Comparison of ENCODE assay signal across 23 cellular contexts in genomic region chr9:137116728-137117127, GRCh38. TPM values are rescaled to one million over a fixed set of nuclear protein-coding genes. Genes with fewer than 3 reads are reported as not detected.
DNase-seq lines count a peak whose midpoint lies in the region; ATAC-seq, FAIRE-seq and TF ChIP-seq lines count a peak whose summit lies in the region.
"Had no signal": no experiment of that assay in that cellular context is flagged by ENCODE, and none has a peak within 500 bp of the region (broad histone marks: within the 10 kb centered on the region; RNA-seq: fewer than 3 reads in every experiment).

No MANE protein-coding gene starts in this region.

- no peaks in the 10 kb centered on the region for H3K27me3 ChIP-seq in CD4-positive, CD25-positive, alpha-beta regulatory T cell (ENCODE audit: control insufficient read depth, insufficient read depth, low read length)
- H3K27me3 ChIP-seq in cardiac muscle cell (peaks cover 6% of the 10 kb centered on the region), neural progenitor cell (peaks cover 59% of the 10 kb centered on the region), pancreas (no peaks in the 10 kb centered on the region), upper lobe of right lung (no peaks in the 10 kb centered on the region)

- no peak for TF ChIP-seq CTCF in cardiac muscle cell (IDR thresholded peaks at IDR 0.05; ENCODE audit: low read depth, low read length)
- TF ChIP-seq CTCF in neural progenitor cell (IDR thresholded peaks at IDR 0.05), result no peak
- TF ChIP-seq CTCF in pancreas (IDR thresholded peaks at IDR 0.05), result no peak
- TF ChIP-seq CTCF in progenitor cell of endocrine pancreas (IDR thresholded peaks at IDR 0.05; ENCODE audit: unreplicated experiment), result no peak
- no peak for TF ChIP-seq CTCF in upper lobe of right lung (IDR thresholded peaks at IDR 0.05)

- H3K4me3 Mint-ChIP-seq in CD4-positive, CD25-positive, alpha-beta regulatory T cell, result peak overlapping the region; percentile 44 to 68 (median 52)
- peak overlapping the region; percentile 63 for H3K4me3 Mint-ChIP-seq in neural progenitor cell
- H3K4me3 Mint-ChIP-seq in progenitor cell of endocrine pancreas (ENCODE audit: low read depth), result no peak overlapping the region
- H3K4me3 Mint-ChIP-seq: activated naive CD8-positive, alpha-beta T cell treated with anti-CD3 and anti-CD28 coated beads, Interleukin-2, amount 10 ng/mL, durations not matched to agents 7 days and 5 days; WTC11 had no signal

- FAIRE-seq in pancreas (lab: Jason Lieb, UNC), result no peak
- FAIRE-seq: bronchial epithelial cell, small intestine had no signal

- peaks cover 15% of the 10 kb centered on the region for H3K4me1 ChIP-seq in CD4-positive, CD25-positive, alpha-beta regulatory T cell (ENCODE audit: control insufficient read depth, insufficient read depth, low read length, poor library complexity, severe bottlenecking)
- H3K4me1 ChIP-seq in cardiac muscle cell (ENCODE audit: low read depth) (peaks cover 29% of the 10 kb centered on the region), neural progenitor cell (peaks cover 8% of the 10 kb centered on the region), pancreas (peaks cover 0 to 4% (median 0%) of the 10 kb centered on the region in 3 donors), upper lobe of right lung (peaks cover 7% of the 10 kb centered on the region)

- no peak overlapping the region for H2AFZ ChIP-seq in neural progenitor cell (replicated peaks)
- H2AFZ ChIP-seq: parathyroid adenoma had no signal

- H3K4me2 ChIP-seq in neural progenitor cell, result no peak overlapping the region

- no peak for DNase-seq in CD4-positive, CD25-positive, alpha-beta regulatory T cell
- DNase-seq in SK-N-MC (ENCODE audit: low read depth, low spot score) (no peak), cardiac muscle cell (ENCODE audit: low read depth in 1 of 2, low spot score in 1 of 2) (peak; percentile 57 to 64), neural progenitor cell (ENCODE audit: low spot score) (no peak), pancreas (no peak), GOT3 (lab: John Stamatoyannopoulos, UW) (no peak), progenitor cell of endocrine pancreas (ENCODE audit: low spot score, unreplicated experiment) (no peak), upper lobe of right lung (no peak)
- DNase-seq: activated naive CD8-positive, alpha-beta T cell treated with anti-CD3 and anti-CD28 coated beads, Interleukin-2, amount 10 ng/mL, durations not matched to agents 7 days and 5 days; KBM-7; lower lobe of right lung; NCI-H748 treated with DMSO at 0.1 percent for 48 hours; small intestine; stimulated activated CD4-positive, alpha-beta T cell treated with anti-CD3 and anti-CD28 coated beads, Interleukin-4, amount 100 ng/mL, for 4 hours; T-helper 2 cell had no signal

- H3K36me3 Mint-ChIP-seq in CD4-positive, CD25-positive, alpha-beta regulatory T cell, result no peaks in the 10 kb centered on the region
- H3K36me3 Mint-ChIP-seq in neural progenitor cell (no peaks in the 10 kb centered on the region), progenitor cell of endocrine pancreas (ENCODE audit: insufficient read depth) (peaks cover 1% of the 10 kb centered on the region)
- H3K36me3 Mint-ChIP-seq: activated naive CD8-positive, alpha-beta T cell treated with anti-CD3 and anti-CD28 coated beads, Interleukin-2, amount 10 ng/mL, durations not matched to agents 7 days and 5 days; WTC11 had no signal

- H3K36me3 ChIP-seq in CD4-positive, CD25-positive, alpha-beta regulatory T cell (ENCODE audit: control insufficient read depth, insufficient read depth, low read length), result no peaks in the 10 kb centered on the region
- H3K36me3 ChIP-seq in SK-N-MC (ENCODE audit: insufficient read depth, low read length), result peaks cover 9% of the 10 kb centered on the region; the same call in 1 of the 2 replicates
- H3K36me3 ChIP-seq in cardiac muscle cell, result no peaks in the 10 kb centered on the region
- no peaks in the 10 kb centered on the region for H3K36me3 ChIP-seq in neural progenitor cell
- peaks cover 0 to 9% (median 0%) of the 10 kb centered on the region in 3 donors for H3K36me3 ChIP-seq in pancreas
- H3K36me3 ChIP-seq in upper lobe of right lung, result peaks cover 7% of the 10 kb centered on the region
- H3K36me3 ChIP-seq: SJCRH30 had no signal

- H3K9ac ChIP-seq in SK-N-MC (ENCODE audit: insufficient read length) (no peak overlapping the region), neural progenitor cell (no peak overlapping the region)
- H3K9ac ChIP-seq: parathyroid adenoma had no signal

- no peaks in the 10 kb centered on the region for H3K9me3 Mint-ChIP-seq in CD4-positive, CD25-positive, alpha-beta regulatory T cell
- H3K9me3 Mint-ChIP-seq in neural progenitor cell (no peaks in the 10 kb centered on the region), progenitor cell of endocrine pancreas (ENCODE audit: low read depth) (no peaks in the 10 kb centered on the region)
- H3K9me3 Mint-ChIP-seq: activated naive CD8-positive, alpha-beta T cell treated with anti-CD3 and anti-CD28 coated beads, Interleukin-2, amount 10 ng/mL, durations not matched to agents 7 days and 5 days had no signal

- ATAC-seq in CD4-positive, CD25-positive, alpha-beta regulatory T cell (ENCODE audit: low read depth in 2 of 2), result no peak
- ATAC-seq in pancreas, result no peak
- ATAC-seq in upper lobe of right lung, result no peak
- ATAC-seq: esophagus mucosa, lower lobe of right lung, WTC11 had no signal

- no peak overlapping the region for H3K27ac Mint-ChIP-seq in CD4-positive, CD25-positive, alpha-beta regulatory T cell
- H3K27ac Mint-ChIP-seq in neural progenitor cell (no peak overlapping the region), progenitor cell of endocrine pancreas (no peak overlapping the region)
- H3K27ac Mint-ChIP-seq: activated naive CD8-positive, alpha-beta T cell treated with anti-CD3 and anti-CD28 coated beads, Interleukin-2, amount 10 ng/mL, durations not matched to agents 7 days and 5 days; WTC11 had no signal

- peaks cover 2% of the 10 kb centered on the region for H3F3A ChIP-seq in neural progenitor cell (ENCODE audit: low read depth)

- no peaks in the 10 kb centered on the region for H3K9me3 ChIP-seq in CD4-positive, CD25-positive, alpha-beta regulatory T cell (ENCODE audit: control insufficient read depth in 2 of 2, low read length in 2 of 2)
- H3K9me3 ChIP-seq in SK-N-MC (ENCODE audit: low read depth, low read length), result no peaks in the 10 kb centered on the region
- no peaks in the 10 kb centered on the region for H3K9me3 ChIP-seq in cardiac muscle cell (ENCODE audit: low read depth)
- H3K9me3 ChIP-seq in neural progenitor cell (ENCODE audit: low read depth), result no peaks in the 10 kb centered on the region
- H3K9me3 ChIP-seq in pancreas, result no peaks in the 10 kb centered on the region
- H3K9me3 ChIP-seq in upper lobe of right lung, result no peaks in the 10 kb centered on the region
- H3K9me3 ChIP-seq: lower lobe of right lung, SJCRH30 had no signal

- WGBS in pancreas, 2 donors, result 58 to 80% methylated on average over 17 of the region's 17 CpGs

- intact Hi-C loops in pancreas (cut with DNase I), result loop anchor here (5.0 to 10.0 kb wide), 3 partner anchors 71 to 118 kb away; partner anchors contain the start of genes SLC34A3 (in 3 of the 3), ANAPC2 (in 1 of the 3) and SSNA1 (in 1 of the 3)
- intact Hi-C loops in upper lobe of right lung (cut with DNase I), result loop anchor here (5.0 kb wide), 1 partner anchor 111 kb away; the partner anchor contains the start of genes CYSRT1 and RNF224

- no peak overlapping the region for H3K4me3 ChIP-seq in CD4-positive, CD25-positive, alpha-beta regulatory T cell (ENCODE audit: low read depth, low read length)
- H3K4me3 ChIP-seq in SK-N-MC (no peak overlapping the region), cardiac muscle cell (no peak overlapping the region), neural progenitor cell (no peak overlapping the region), pancreas (no peak overlapping the region), upper lobe of right lung (no peak overlapping the region)
- H3K4me3 ChIP-seq: lower lobe of right lung, SJCRH30 had no signal

- H3K4me1 Mint-ChIP-seq in CD4-positive, CD25-positive, alpha-beta regulatory T cell, result peaks cover 0 to 12% (median 5%) of the 10 kb centered on the region in 4 donors
- peaks cover under 1% of the 10 kb centered on the region for H3K4me1 Mint-ChIP-seq in neural progenitor cell
- peaks cover 9% of the 10 kb centered on the region for H3K4me1 Mint-ChIP-seq in progenitor cell of endocrine pancreas (ENCODE audit: low read depth)
- H3K4me1 Mint-ChIP-seq: WTC11 had no signal

- no peak overlapping the region for H3K27ac ChIP-seq in CD4-positive, CD25-positive, alpha-beta regulatory T cell (ENCODE audit: insufficient read depth, low read length, poor library complexity, severe bottlenecking)
- 0 out of 2 replicates have a peak overlapping the region, but pooled peaks have one; percentile 13 for H3K27ac ChIP-seq in SK-N-MC
- H3K27ac ChIP-seq in cardiac muscle cell, result peak overlapping the region; percentile 97
- no peak overlapping the region for H3K27ac ChIP-seq in neural progenitor cell
- H3K27ac ChIP-seq in pancreas, result no peak overlapping the region
- no peak overlapping the region for H3K27ac ChIP-seq in upper lobe of right lung
- H3K27ac ChIP-seq: lower lobe of right lung, parathyroid adenoma, SJCRH30 had no signal

- peaks cover 5% of the 10 kb centered on the region for H4K20me1 ChIP-seq in neural progenitor cell (ENCODE audit: low read depth)

- H3K27me3 Mint-ChIP-seq in CD4-positive, CD25-positive, alpha-beta regulatory T cell, result no peaks in the 10 kb centered on the region
- H3K27me3 Mint-ChIP-seq in neural progenitor cell (ENCODE audit: insufficient read depth, low read depth), result peaks cover 18% of the 10 kb centered on the region
- peaks cover 29% of the 10 kb centered on the region for H3K27me3 Mint-ChIP-seq in progenitor cell of endocrine pancreas
- H3K27me3 Mint-ChIP-seq: activated naive CD8-positive, alpha-beta T cell treated with anti-CD3 and anti-CD28 coated beads, Interleukin-2, amount 10 ng/mL, durations not matched to agents 7 days and 5 days had no signal

- H3K79me2 ChIP-seq in neural progenitor cell (ENCODE audit: low read depth), result no peaks in the 10 kb centered on the region
- H3K79me2 ChIP-seq: parathyroid adenoma had no signal

RNA-seq across cellular contexts. Expression of gene DPP7, which starts 2.2 kb away (rescaled TPM):
- total RNA-seq in CD4-positive, CD25-positive, alpha-beta regulatory T cell, result 343 TPM
- polyA plus RNA-seq in CD4-positive, CD25-positive, alpha-beta regulatory T cell, result 100 to 1,000 TPM; 119 to 164 (median 153) TPM
- total RNA-seq in cardiac muscle cell (125 and 144 TPM in 2 replicates), neural progenitor cell (ENCODE audit: low replicate concordance) (2.6 and 24.3 TPM in 2 replicates), pancreas (100 to 1,000 TPM in 2 of 6 donors, 10 to 100 TPM in 4; 87.3 to 113 (median 98.8) TPM), progenitor cell of endocrine pancreas (39.2 and 48.5 TPM in 2 replicates), upper lobe of right lung (183 TPM)
- polyA plus RNA-seq in cardiac muscle cell (202 and 204 TPM in 2 replicates), pancreas (100 to 1,000 TPM; 497 to 526 TPM)

RNA-seq across cellular contexts. Expression of gene GRIN1, which starts 22.2 kb away (rescaled TPM):
- not detected for total RNA-seq in CD4-positive, CD25-positive, alpha-beta regulatory T cell
- polyA plus RNA-seq in CD4-positive, CD25-positive, alpha-beta regulatory T cell, result not detected
- total RNA-seq in cardiac muscle cell (0.03 TPM in 1 of 2 replicates, not detected in the other), neural progenitor cell (ENCODE audit: low replicate concordance) (0.03 TPM in 1 of 2 replicates, not detected in the other), pancreas (under 1 TPM in 4 of 6 donors, not detected in 2; 0.08 to 0.44 (median 0.22) TPM), progenitor cell of endocrine pancreas (0.07 and 0.77 TPM in 2 replicates), upper lobe of right lung (0.64 TPM)
- polyA plus RNA-seq in cardiac muscle cell (0.22 and 0.49 TPM in 2 replicates), pancreas (under 1 TPM; 0.21 to 0.53 TPM)
- total RNA-seq: activated naive CD8-positive, alpha-beta T cell treated with anti-CD3 and anti-CD28 coated beads, Interleukin-2, amount 10 ng/mL, durations not matched to agents 7 days and 5 days; glomerular endothelial cell; myocyte; subcutaneous adipose tissue had no signal

RNA-seq across cellular contexts. Expression of gene MAN1B1, which starts 29.9 kb away (rescaled TPM):
- 71.3 TPM for total RNA-seq in CD4-positive, CD25-positive, alpha-beta regulatory T cell
- polyA plus RNA-seq in CD4-positive, CD25-positive, alpha-beta regulatory T cell, result 10 to 100 TPM; 42.1 to 53.5 (median 45.7) TPM
- 59.4 and 73.3 TPM in 2 replicates for total RNA-seq in cardiac muscle cell
- polyA plus RNA-seq in cardiac muscle cell, result 67.6 and 86.7 TPM in 2 replicates
- 24.6 and 43.5 TPM in 2 replicates for total RNA-seq in neural progenitor cell (ENCODE audit: low replicate concordance)
- 10 to 100 TPM; 22.0 to 33.5 (median 26.0) TPM for total RNA-seq in pancreas
- polyA plus RNA-seq in pancreas, result 10 to 100 TPM; 83.6 to 86.0 TPM
- total RNA-seq in progenitor cell of endocrine pancreas, result 56.1 and 57.7 TPM in 2 replicates
- 39.4 TPM for total RNA-seq in upper lobe of right lung

RNA-seq across cellular contexts. Expression of gene UAP1L1, which starts 39.4 kb away (rescaled TPM):
- 14.8 TPM for total RNA-seq in CD4-positive, CD25-positive, alpha-beta regulatory T cell
- polyA plus RNA-seq in CD4-positive, CD25-positive, alpha-beta regulatory T cell, result 1 to 10 TPM; 1.3 to 3.6 (median 1.7) TPM
- 5.8 and 13.3 TPM in 2 replicates for total RNA-seq in cardiac muscle cell
- polyA plus RNA-seq in cardiac muscle cell, result 9.9 and 17.9 TPM in 2 replicates
- total RNA-seq in neural progenitor cell (ENCODE audit: low replicate concordance), result 0.12 and 0.51 TPM in 2 replicates
- total RNA-seq in pancreas, result 10 to 100 TPM in 1 of 6 donors, 1 to 10 TPM in 5; 5.2 to 13.6 (median 5.9) TPM
- 10 to 100 TPM; 10.5 to 14.4 TPM for polyA plus RNA-seq in pancreas
- total RNA-seq in progenitor cell of endocrine pancreas, result 0.57 and 1.5 TPM in 2 replicates
- 30.7 TPM for total RNA-seq in upper lobe of right lung

RNA-seq across cellular contexts. Expression of gene SAPCD2, which starts 46.4 kb away (rescaled TPM):
- total RNA-seq in CD4-positive, CD25-positive, alpha-beta regulatory T cell, result 1.2 TPM
- polyA plus RNA-seq in CD4-positive, CD25-positive, alpha-beta regulatory T cell, result under 1 TPM; 0.09 to 0.62 (median 0.18) TPM
- total RNA-seq in cardiac muscle cell (6.3 and 42.1 TPM in 2 replicates), neural progenitor cell (ENCODE audit: low replicate concordance) (5.7 and 27.7 TPM in 2 replicates), pancreas (under 1 TPM; 0.04 to 0.97 (median 0.45) TPM), progenitor cell of endocrine pancreas (15.1 and 15.3 TPM in 2 replicates), upper lobe of right lung (0.84 TPM)
- polyA plus RNA-seq in cardiac muscle cell (4.7 and 28.3 TPM in 2 replicates), pancreas (under 1 TPM; 0.30 to 0.38 TPM)

Comparison
In these comparisons a context has a peak if more than half of its experiments do, and no peak if none do; other contexts are left out.
1. DNase-seq: peak in cardiac muscle cell (2 of 2); none in CD4-positive, CD25-positive, alpha-beta regulatory T cell (0 of 3), SK-N-MC (single experiment), neural progenitor cell (single experiment), pancreas (0 of 6), GOT3 (single experiment), progenitor cell of endocrine pancreas (single experiment) and upper lobe of right lung (single experiment).
2. H3K27ac ChIP-seq: peak in SK-N-MC (single experiment) and cardiac muscle cell (single experiment); none in CD4-positive, CD25-positive, alpha-beta regulatory T cell (single experiment), neural progenitor cell (single experiment), pancreas (0 of 4) and upper lobe of right lung (single experiment).